ENCODE assay signal across 22 cellular contexts in the genomic region with DNA sequence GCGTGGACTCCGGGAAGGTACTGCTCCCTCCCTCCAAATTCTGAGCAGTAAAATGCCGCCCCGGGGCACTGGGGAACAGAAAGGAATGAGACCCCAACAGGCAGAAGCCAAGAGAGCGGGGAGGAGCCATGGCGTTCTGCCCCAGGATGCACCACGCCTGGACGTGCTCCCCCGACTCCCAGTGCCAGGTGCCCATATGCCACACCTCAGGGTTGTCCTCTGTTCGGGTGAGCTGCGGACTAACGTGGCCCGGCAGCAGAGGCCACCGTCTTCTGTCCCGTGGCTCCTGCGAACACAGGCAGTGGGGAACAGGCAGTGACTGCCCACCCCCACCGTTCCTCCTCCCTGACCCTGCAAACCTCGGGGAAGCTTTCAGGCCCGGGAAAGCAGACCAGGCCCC. TPM values are rescaled to one million over a fixed set of nuclear protein-coding genes. Genes with fewer than 3 reads are reported as not detected.
DNase-seq lines count a peak whose midpoint lies in the region; ATAC-seq and TF ChIP-seq lines count a peak whose summit lies in the region.
"Had no signal": no experiment of that assay in that cellular context is flagged by ENCODE, and none has a peak within 500 bp of the region (broad histone marks: within the 10 kb centered on the region; RNA-seq: fewer than 3 reads in every experiment).

No MANE protein-coding gene starts in this region.

- H3K9me2 ChIP-seq in PC-9 (ENCODE audit: insufficient read depth): no peaks in the 10 kb centered on the region

- ATAC-seq in central memory CD8-positive, alpha-beta T cell (replicated peaks; ENCODE audit: extremely low read depth, poor library complexity, severe bottlenecking): no peak
- ATAC-seq: activated T-helper 17 cell treated with anti-CD3 and anti-CD28 coated beads, Interleukin-2, amount 50 U/mL, for 72 hours; Panc1; stimulated activated naive CD8-positive, alpha-beta T cell treated with anti-CD3 and anti-CD28 coated beads, Interleukin-15, amount 100 ng/mL, for 72 hours had no signal

- H3K27ac Mint-ChIP-seq in activated naive CD8-positive, alpha-beta T cell treated with anti-CD3 and anti-CD28 coated beads for 36 hours: peak overlapping the region; percentile 25
- H3K27ac Mint-ChIP-seq in central memory CD8-positive, alpha-beta T cell (ENCODE audit: low read depth): peak overlapping the region; percentile 1
- H3K27ac Mint-ChIP-seq: activated CD4-positive, alpha-beta memory T cell treated with anti-CD3 and anti-CD28 coated beads for 36 hours; activated T-helper 17 cell treated with anti-CD3 and anti-CD28 coated beads, Interleukin-2, amount 50 U/mL, for 72 hours; neural progenitor cell; T-helper 1 cell treated with Interleukin-12 subunit alpha and Interleukin-12 subunit beta and Interleukin-4 antibody, amounts not matched to agents 30 μg/mL and 1 μg/mL, for 36 hours had no signal

- H3F3A ChIP-seq in PC-9 (ENCODE audit: insufficient read depth, low read depth): peaks cover 38% of the 10 kb centered on the region

- H3K4me2 ChIP-seq in PC-9: no peak overlapping the region
- H3K4me2 ChIP-seq: KMS-11, neural progenitor cell had no signal

- no peaks in the 10 kb centered on the region for H3K9me3 ChIP-seq in PC-9 (ENCODE audit: insufficient read depth, low read depth)
- H3K9me3 ChIP-seq: adrenal gland, prostate gland, SJSA1, transverse colon had no signal

- H3K4me3 Mint-ChIP-seq in activated naive CD8-positive, alpha-beta T cell treated with anti-CD3 and anti-CD28 coated beads for 36 hours: no peak overlapping the region
- no peak overlapping the region for H3K4me3 Mint-ChIP-seq in central memory CD8-positive, alpha-beta T cell
- H3K4me3 Mint-ChIP-seq: activated CD4-positive, alpha-beta memory T cell treated with anti-CD3 and anti-CD28 coated beads for 36 hours; activated T-helper 17 cell treated with anti-CD3 and anti-CD28 coated beads, Interleukin-2, amount 50 U/mL, for 72 hours; CD4-positive, alpha-beta memory T cell; neural progenitor cell; stimulated activated naive CD8-positive, alpha-beta T cell treated with anti-CD3 and anti-CD28 coated beads, Interleukin-15, amount 100 ng/mL, for 72 hours; T-helper 1 cell treated with Interleukin-12 subunit alpha and Interleukin-12 subunit beta and Interleukin-4 antibody, amounts not matched to agents 30 μg/mL and 1 μg/mL, for 36 hours had no signal

- DNase-seq in activated naive CD8-positive, alpha-beta T cell treated with anti-CD3 and anti-CD28 coated beads for 36 hours: no peak
- no peak for DNase-seq in central memory CD8-positive, alpha-beta T cell (ENCODE audit: low spot score in 2 of 2)
- no peak for DNase-seq in PC-9
- no peak for DNase-seq in NCI-H1417 treated with DMSO at 0.1 percent for 48 hours (lab: John Stamatoyannopoulos, UW)
- DNase-seq: activated CD4-positive, alpha-beta memory T cell treated with anti-CD3 and anti-CD28 coated beads for 36 hours; CD4-positive, alpha-beta memory T cell; DMS153; GDM1; GOT3; NCI-H2029 treated with DMSO at 0.1 percent for 48 hours; stimulated activated CD4-positive, alpha-beta T cell treated with anti-CD3 and anti-CD28 coated beads, Interleukin-2, amount 100 ng/mL, for 48 hours; transverse colon had no signal

- peaks cover 41% of the 10 kb centered on the region for H3K36me3 Mint-ChIP-seq in activated naive CD8-positive, alpha-beta T cell treated with anti-CD3 and anti-CD28 coated beads for 36 hours
- peaks cover 31% of the 10 kb centered on the region for H3K36me3 Mint-ChIP-seq in central memory CD8-positive, alpha-beta T cell (ENCODE audit: insufficient read depth)

- no peaks in the 10 kb centered on the region for H3K27me3 ChIP-seq in PC-9 (ENCODE audit: insufficient read depth, low read depth)
- H3K27me3 ChIP-seq: adrenal gland, neural progenitor cell, SJSA1, transverse colon had no signal

- TF ChIP-seq CTCF in PC-9 (conservative IDR thresholded peaks at IDR 0.05): no peak

- no TSS peak for BruUV-seq in PC-9 (replicated peaks; lab: Mats Ljungman, UMichigan)

- CTCF ChIA-PET in PC-9 (lab: Charles Lee): no interaction called here

- no peaks in the 10 kb centered on the region for H3K9me3 Mint-ChIP-seq in activated naive CD8-positive, alpha-beta T cell treated with anti-CD3 and anti-CD28 coated beads for 36 hours
- H3K9me3 Mint-ChIP-seq in central memory CD8-positive, alpha-beta T cell: no peaks in the 10 kb centered on the region
- H3K9me3 Mint-ChIP-seq: activated CD4-positive, alpha-beta memory T cell treated with anti-CD3 and anti-CD28 coated beads for 36 hours; activated T-helper 17 cell treated with anti-CD3 and anti-CD28 coated beads, Interleukin-2, amount 50 U/mL, for 72 hours; stimulated activated naive CD8-positive, alpha-beta T cell treated with anti-CD3 and anti-CD28 coated beads, Interleukin-15, amount 100 ng/mL, for 72 hours; T-helper 1 cell treated with Interleukin-12 subunit alpha and Interleukin-12 subunit beta and Interleukin-4 antibody, amounts not matched to agents 30 μg/mL and 1 μg/mL, for 36 hours had no signal

- peaks cover 33% of the 10 kb centered on the region for H3K79me2 ChIP-seq in PC-9 (ENCODE audit: low read depth)

- no peak overlapping the region; the same call in 1 of the 2 replicates for H3K27ac ChIP-seq in PC-9
- H3K27ac ChIP-seq: adrenal gland, KMS-11, neural progenitor cell, prostate gland, SJSA1, skin epidermis, transverse colon had no signal

- POLR2A ChIA-PET in PC-9 (lab: Charles Lee; ENCODE audit: unreplicated experiment): no interaction called here

- H2AFZ ChIP-seq in PC-9: no peak overlapping the region
- H2AFZ ChIP-seq: neural progenitor cell had no signal

- intact Hi-C loops in PC-9 (cut with micrococcal nuclease; ENCODE audit: unreplicated experiment): no loop called here

- peaks cover 24% of the 10 kb centered on the region for H3K4me1 ChIP-seq in PC-9 (replicated peaks; ENCODE audit: insufficient read depth)

- no peaks in the 10 kb centered on the region for H3K27me3 Mint-ChIP-seq in activated naive CD8-positive, alpha-beta T cell treated with anti-CD3 and anti-CD28 coated beads for 36 hours
- no peaks in the 10 kb centered on the region for H3K27me3 Mint-ChIP-seq in central memory CD8-positive, alpha-beta T cell
- H3K27me3 Mint-ChIP-seq: activated CD4-positive, alpha-beta memory T cell treated with anti-CD3 and anti-CD28 coated beads for 36 hours; activated T-helper 17 cell treated with anti-CD3 and anti-CD28 coated beads, Interleukin-2, amount 50 U/mL, for 72 hours; CD4-positive, alpha-beta memory T cell; stimulated activated naive CD8-positive, alpha-beta T cell treated with anti-CD3 and anti-CD28 coated beads, Interleukin-15, amount 100 ng/mL, for 72 hours had no signal

- peaks cover 21% of the 10 kb centered on the region for H3K4me1 Mint-ChIP-seq in activated naive CD8-positive, alpha-beta T cell treated with anti-CD3 and anti-CD28 coated beads for 36 hours
- peaks cover 31% of the 10 kb centered on the region for H3K4me1 Mint-ChIP-seq in central memory CD8-positive, alpha-beta T cell

- H3K4me3 ChIP-seq in PC-9: no peak overlapping the region
- H3K4me3 ChIP-seq: adrenal gland, neural progenitor cell, prostate gland, SJSA1, skin epidermis, transverse colon had no signal

- peaks cover 38% of the 10 kb centered on the region for H4K20me1 ChIP-seq in PC-9 (ENCODE audit: insufficient read depth)

- H3K36me3 ChIP-seq in PC-9 (ENCODE audit: low read depth): peaks cover 20% of the 10 kb centered on the region; the same call in 1 of the 2 replicates
- H3K36me3 ChIP-seq: neural progenitor cell had no signal

RNA-seq across cellular contexts. Expression of gene SURF6, which starts 4.8 kb away (rescaled TPM):
- 10 to 100 TPM; 31.8 to 33.0 TPM for total RNA-seq in activated naive CD8-positive, alpha-beta T cell treated with anti-CD3 and anti-CD28 coated beads for 36 hours
- 21.2 and 29.8 TPM in 2 replicates for total RNA-seq in PC-9 (2021)

RNA-seq across cellular contexts. Expression of gene MED22, which starts 16.7 kb away (rescaled TPM):
- 10 to 100 TPM; 42.3 to 45.2 TPM for total RNA-seq in activated naive CD8-positive, alpha-beta T cell treated with anti-CD3 and anti-CD28 coated beads for 36 hours
- 38.2 and 38.7 TPM in 2 replicates for total RNA-seq in PC-9 (2021)

RNA-seq across cellular contexts. Expression of gene RPL7A, which starts 16.8 kb away (rescaled TPM):
- 1,000 to 10,000 TPM; 3,142 to 3,195 TPM for total RNA-seq in activated naive CD8-positive, alpha-beta T cell treated with anti-CD3 and anti-CD28 coated beads for 36 hours
- total RNA-seq in PC-9 (2021): 2,381 and 2,937 TPM in 2 replicates

RNA-seq across cellular contexts. Expression of gene SURF1, which starts 25.1 kb away (rescaled TPM):
- 10 to 100 TPM; 25.4 to 26.6 TPM for total RNA-seq in activated naive CD8-positive, alpha-beta T cell treated with anti-CD3 and anti-CD28 coated beads for 36 hours
- 57.7 and 69.1 TPM in 2 replicates for total RNA-seq in PC-9 (2021)

RNA-seq across cellular contexts. Expression of gene SURF2, which starts 25.1 kb away (rescaled TPM):
- 10 to 100 TPM; 30.7 to 32.2 TPM for total RNA-seq in activated naive CD8-positive, alpha-beta T cell treated with anti-CD3 and anti-CD28 coated beads for 36 hours
- total RNA-seq in PC-9 (2021): 18.1 and 28.6 TPM in 2 replicates
